ENCODE assay signal across 14 cellular contexts in the genomic region with DNA sequence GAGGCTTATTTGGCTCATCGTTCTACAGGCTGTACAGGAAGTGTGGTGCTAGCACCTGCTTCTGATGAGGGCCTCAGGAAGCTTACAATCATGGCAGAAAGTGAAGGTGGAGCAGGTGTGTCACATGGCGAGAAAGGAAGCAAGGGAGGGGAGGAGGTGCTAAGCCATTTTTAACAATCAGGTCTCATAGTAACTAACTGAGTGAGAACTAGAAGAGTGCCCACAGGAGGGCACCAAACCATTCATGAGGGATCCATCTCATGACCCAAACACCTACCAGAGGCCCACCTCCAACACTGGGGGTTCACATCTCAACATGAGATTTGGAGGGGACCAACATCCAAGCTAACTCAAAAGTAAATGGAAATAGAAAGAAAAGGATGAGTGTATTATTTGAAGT.
DNase-seq lines count a peak whose midpoint lies in the region; ATAC-seq and TF ChIP-seq lines count a peak whose summit lies in the region.
"Had no signal": no experiment of that assay in that cellular context is flagged by ENCODE, and none has a peak within 500 bp of the region (broad histone marks: within the 10 kb centered on the region; RNA-seq: fewer than 3 reads in every experiment).

No MANE protein-coding gene starts in this region.

- H3K79me2 ChIP-seq in parathyroid adenoma: no peaks in the 10 kb centered on the region

- H3K27ac ChIP-seq in parathyroid adenoma (no peak overlapping the region), SJCRH30 (no peak overlapping the region)
- H3K27ac ChIP-seq: pancreas, upper lobe of left lung had no signal

- no peak overlapping the region for H3K4me2 ChIP-seq in parathyroid adenoma (ENCODE audit: low read length)

- DNase-seq in NCI-H1694 treated with DMSO at 0.1 percent for 48 hours (lab: John Stamatoyannopoulos, UW): peak; percentile 1
- no peak for DNase-seq in NCI-H1694 (lab: John Stamatoyannopoulos, UW)
- DNase-seq in Kasumi-1 (lab: John Stamatoyannopoulos, UW): peak; percentile 16 to 47
- peak; percentile 20 for DNase-seq in astrocyte of the hippocampus (ENCODE audit: low read depth, low spot score)
- no peak for DNase-seq in SJCRH30
- DNase-seq in NCI-H69 (lab: John Stamatoyannopoulos, UW): no peak
- DNase-seq: activated CD4-positive, CD25-positive, alpha-beta regulatory T cell; activated naive CD4-positive, alpha-beta T cell treated with anti-CD3 and anti-CD28 coated beads, Interleukin-2, amount 50 U/mL, for 16 hours; effector CD8-positive, alpha-beta T cell; NCI-H1048; pancreas; upper lobe of left lung had no signal

- no peak overlapping the region for H3K9ac ChIP-seq in parathyroid adenoma

- no peaks in the 10 kb centered on the region for H3K27me3 ChIP-seq in parathyroid adenoma (ENCODE audit: control insufficient read depth, insufficient read depth, low read length)
- no peaks in the 10 kb centered on the region for H3K27me3 ChIP-seq in SJCRH30
- H3K27me3 ChIP-seq: pancreas, upper lobe of left lung had no signal

- no peak for ATAC-seq in HG03175 (IDR thresholded peaks at IDR 0.05; ENCODE audit: unreplicated experiment)

- peak; percentile 54 for TF ChIP-seq CTCF in parathyroid adenoma (IDR thresholded peaks at IDR 0.05)

- H3K4me3 ChIP-seq in parathyroid adenoma (ENCODE audit: low read depth, low read length) (no peak overlapping the region), SJCRH30 (no peak overlapping the region)
- H3K4me3 ChIP-seq: pancreas, upper lobe of left lung had no signal

- H2AFZ ChIP-seq in parathyroid adenoma: peak overlapping the region; percentile 44

- no peaks in the 10 kb centered on the region for H3K36me3 ChIP-seq in parathyroid adenoma (ENCODE audit: control insufficient read depth, insufficient read depth, low read length)
- no peaks in the 10 kb centered on the region for H3K36me3 ChIP-seq in SJCRH30
- H3K36me3 ChIP-seq: pancreas, upper lobe of left lung had no signal

- no peaks in the 10 kb centered on the region for H3K9me3 ChIP-seq in parathyroid adenoma (ENCODE audit: control insufficient read depth, low read length)
- no peaks in the 10 kb centered on the region for H3K9me3 ChIP-seq in SJCRH30 (replicated peaks)
- H3K9me3 ChIP-seq: pancreas, upper lobe of left lung had no signal

- peaks cover 49% of the 10 kb centered on the region for H3K4me1 ChIP-seq in parathyroid adenoma
- peaks cover 3% of the 10 kb centered on the region for H3K4me1 ChIP-seq in SJCRH30

Comparison
In these comparisons a context has a peak if more than half of its experiments do, and no peak if none do; other contexts are left out.
1. DNase-seq: peak in NCI-H1694 treated with DMSO at 0.1 percent for 48 hours (single experiment), Kasumi-1 (2 of 2) and astrocyte of the hippocampus (single experiment); none in NCI-H1694 (single experiment), SJCRH30 (0 of 2) and NCI-H69 (single experiment).